8 cellular contexts compared by ENCODE assay signal in genomic region chr6:10695086-10695657, GRCh38. TPM values are rescaled to one million over a fixed set of nuclear protein-coding genes. Genes with fewer than 3 reads are reported as not detected.
DNase-seq lines count a peak whose midpoint lies in the region; ATAC-seq, FAIRE-seq and TF ChIP-seq lines count a peak whose summit lies in the region.

No MANE protein-coding gene starts in this region.

- ATAC-seq in HG03108 (IDR thresholded peaks at IDR 0.05; ENCODE audit: unreplicated experiment) (no peak), HG03354 (IDR thresholded peaks at IDR 0.05; ENCODE audit: poor library complexity, severe bottlenecking, unreplicated experiment) (no peak), HG03025 (IDR thresholded peaks at IDR 0.05; ENCODE audit: low FRiP score, unreplicated experiment) (no peak)

- no peak for TF ChIP-seq RAD21 in H1 (IDR thresholded peaks at IDR 0.05 in 1 of 2, conservative IDR thresholded peaks at IDR 0.05 in 1 of 2; ENCODE audit: low read depth in 2 of 2, low read length in 2 of 2)

- intact Hi-C loops in Caco-2 (cut with micrococcal nuclease; ENCODE audit: unreplicated experiment) = loop anchor here (1.0 to 10.0 kb wide), 5 partner anchors 27 to 184 kb away; partner anchors contain the start of gene TMEM14B

- H2BK5ac ChIP-seq in H1 (ENCODE audit: low read depth, low read length) = peak overlapping the region; percentile 93

- H3K27me3 Mint-ChIP-seq in Caco-2 (ENCODE audit: insufficient read depth, unreplicated experiment) = no peaks in the 10 kb centered on the region

- no peaks in the 10 kb centered on the region for H3K4me1 Mint-ChIP-seq in Caco-2 (ENCODE audit: low read depth, unreplicated experiment)

- no peak overlapping the region for H2BK15ac ChIP-seq in H1 (ENCODE audit: low read length)

- no peak overlapping the region; the same call in 1 of the 2 replicates for H2BK12ac ChIP-seq in H1 (ENCODE audit: low read depth, low read length)

- FAIRE-seq in H1 (lab: Jason Lieb, UNC) = no peak

- no peak overlapping the region for H3K56ac ChIP-seq in H1 (replicated peaks; ENCODE audit: insufficient read length, low read depth, low read length)

- H2BK20ac ChIP-seq in H1 (ENCODE audit: low read length) = no peak overlapping the region

- H3K4me2 ChIP-seq in H1 (ENCODE audit: insufficient read depth in 1 of 2, low read depth in 2 of 2, low read length in 2 of 2) = peak overlapping the region; percentile 63 to 72

- H3K79me1 ChIP-seq in H1 (ENCODE audit: low read depth, low read length) = peaks cover 8% of the 10 kb centered on the region

- H3K27ac ChIP-seq in H1 (ENCODE audit: low read depth, low read length) = peak overlapping the region; percentile 74

- H3K9me3 ChIP-seq in Caco-2 (no peaks in the 10 kb centered on the region), H1 (ENCODE audit: insufficient read depth in 2 of 2, low read depth in 1 of 2, low read length in 1 of 2) (no peaks in the 10 kb centered on the region), neuron (ENCODE audit: low read length) (no peaks in the 10 kb centered on the region)

- DNase-seq in Caco-2 (no peak), NCI-H69 (lab: John Stamatoyannopoulos, UW) (peak; percentile 46), H1 (ENCODE audit: low read depth in 1 of 2, low spot score in 2 of 2) (no peak), GM19238 (ENCODE audit: insufficient read length, low spot score) (no peak)

- CTCF ChIA-PET in Caco-2 (lab: Charles Lee) = interaction anchor here (0.6 to 1.1 kb wide), 7 partner anchors 19 to 128 kb away, joined by 3 to 7 read pairs (median 4); partner anchors contain the start of gene TMEM14C
- CTCF ChIA-PET in H1 (lab: Charles Lee; ENCODE audit: partially characterized antibody) = interaction anchor here (0.7 to 1.7 kb wide), 6 partner anchors 20 to 212 kb away, joined by 3 to 6 read pairs (median 3); no protein-coding TSS in a partner anchor

- TF ChIP-seq POLR2A in H1 (IDR thresholded peaks at IDR 0.05; ENCODE audit: control extremely low read depth in 1 of 2, low read depth in 2 of 2, low read length in 2 of 2) = no peak

- H3K14ac ChIP-seq in H1 (ENCODE audit: insufficient read length) = no peak overlapping the region

- no peaks in the 10 kb centered on the region for H4K20me1 ChIP-seq in H1 (replicated peaks in 1 of 2; ENCODE audit: control insufficient read depth in 1 of 2, insufficient read depth in 2 of 2, low read length in 2 of 2)

- H3K4me1 ChIP-seq in Caco-2 (peaks cover 7% of the 10 kb centered on the region; the same call in 1 of the 2 replicates), H1 (replicated peaks in 1 of 4; ENCODE audit: control insufficient read depth in 3 of 4, insufficient read depth in 4 of 4, low read length in 3 of 4) (peaks cover 0 to 3% (median 0%) of the 10 kb centered on the region in 4 experiments; a peak in 2 of 7 replicates), neuron (ENCODE audit: insufficient read depth, low read length) (peaks cover 18% of the 10 kb centered on the region)

- no peak overlapping the region for H3K23ac ChIP-seq in H1 (ENCODE audit: insufficient read length)

- no peak overlapping the region for H2BK120ac ChIP-seq in H1 (replicated peaks; ENCODE audit: low read depth, low read length)

- TF ChIP-seq EP300 in H1 (IDR thresholded peaks at IDR 0.05; ENCODE audit: borderline replicate concordance in 1 of 2, low read depth in 2 of 2, low read length in 2 of 2) = no peak

- peaks cover 32% of the 10 kb centered on the region for H3K36me3 Mint-ChIP-seq in Caco-2 (ENCODE audit: insufficient read depth, unreplicated experiment)

- H3K27ac Mint-ChIP-seq in Caco-2 (ENCODE audit: unreplicated experiment) = peak overlapping the region; percentile 99

- H2AK5ac ChIP-seq in H1 (ENCODE audit: low read depth, low read length) = no peak overlapping the region

- no peaks in the 10 kb centered on the region for H3K9me3 Mint-ChIP-seq in Caco-2 (ENCODE audit: unreplicated experiment)

- H3K79me2 ChIP-seq in H1 (ENCODE audit: control insufficient read depth in 1 of 2, insufficient read depth in 2 of 2, low read length in 2 of 2) = peaks cover 25 to 64% of the 10 kb centered on the region in 2 experiments

- POLR2A ChIA-PET in Caco-2 (lab: Charles Lee) = interaction anchor here (0.6 to 1.5 kb wide), 16 partner anchors 27 to 1857 kb away, joined by 3 to 21 read pairs (median 5); partner anchors contain the start of genes TMEM14B and TMEM14C
- POLR2A ChIA-PET in H1 (lab: Charles Lee; ENCODE audit: partially characterized antibody) = interaction anchor here (0.7 to 2.0 kb wide), 23 partner anchors 10 to 185 kb away, joined by 3 to 12 read pairs (median 4); partner anchors contain the start of genes GCNT2 and TMEM14C

- TF ChIP-seq CTCF in Caco-2 (IDR thresholded peaks at IDR 0.05; ENCODE audit: insufficient read depth in 1 of 2, low read depth in 1 of 2, low read length in 1 of 2, severe bottlenecking in 1 of 2, unreplicated experiment in 1 of 2) (no peak), H1 (IDR thresholded peaks at IDR 0.05; ENCODE audit: control extremely low read depth in 1 of 3, insufficient read depth in 1 of 3, low read depth in 1 of 3, low read length in 3 of 3) (no peak)

- no peak overlapping the region for H4K91ac ChIP-seq in H1 (replicated peaks; ENCODE audit: insufficient read length, low read length)

- H4K5ac ChIP-seq in H1 (ENCODE audit: insufficient read length, low read depth, low read length) = peak overlapping the region; percentile 57

- no peak overlapping the region for H3K4ac ChIP-seq in H1 (replicated peaks; ENCODE audit: insufficient read length, low read depth, low read length)

- H3K9ac ChIP-seq in H1 (replicated peaks in 1 of 4; ENCODE audit: extremely low read depth in 1 of 4, low read depth in 3 of 4, low read length in 3 of 4) = peak overlapping the region; percentile 65 to 94 (median 90)

- no peak overlapping the region for H3K18ac ChIP-seq in H1 (ENCODE audit: extremely low read depth, low read length)

- TSS peak; percentile 79 for BruUV-seq in Caco-2 (replicated peaks; lab: Mats Ljungman, UMichigan)

- no peaks in the 10 kb centered on the region for H3K36me3 ChIP-seq in Caco-2 (ENCODE audit: control insufficient read depth, insufficient read depth, low read length)
- peaks cover 13 to 29% (median 19%) of the 10 kb centered on the region in 4 experiments for H3K36me3 ChIP-seq in H1 (ENCODE audit: control insufficient read depth in 2 of 4, insufficient read depth in 4 of 4, low read length in 3 of 4)
- peaks cover 24% of the 10 kb centered on the region for H3K36me3 ChIP-seq in neuron (ENCODE audit: insufficient read depth, low read length)

- H3K4me3 ChIP-seq in Caco-2 (ENCODE audit: low read depth, low read length) = peak overlapping the region; percentile 46
- H3K4me3 ChIP-seq in H1 (ENCODE audit: extremely low read depth in 1 of 4, insufficient read depth in 2 of 4, low read depth in 3 of 4, low read length in 4 of 4) = peak overlapping the region; percentile 78 to 97 (median 92)
- H3K4me3 ChIP-seq in neuron (ENCODE audit: low read length) = peak overlapping the region; percentile 87

- peaks cover 6% of the 10 kb centered on the region; the same call in 1 of the 2 replicates for H3K23me2 ChIP-seq in H1 (ENCODE audit: low read depth, low read length)

- no peak overlapping the region for H4K8ac ChIP-seq in H1 (ENCODE audit: extremely low read depth, insufficient read depth, low read length)

- H3K27me3 ChIP-seq in Caco-2 (replicated peaks; ENCODE audit: control insufficient read depth, insufficient read depth, low read length) (no peaks in the 10 kb centered on the region), H1 (replicated peaks in 1 of 4; ENCODE audit: control insufficient read depth in 3 of 4, extremely low read depth in 1 of 4, insufficient read depth in 3 of 4, low read length in 3 of 4) (no peaks in the 10 kb centered on the region), neuron (ENCODE audit: insufficient read depth, low read length) (no peaks in the 10 kb centered on the region)

- 2% methylated on average over 17 of the region's 17 CpGs; no CpG with 5 or more reads in 1 of the 2 experiments for WGBS in H1 (ENCODE audit: extremely low coverage in 1 of 2, insufficient coverage in 1 of 2, insufficient read length in 1 of 2, insufficient replicate concordance in 2 of 2, low coverage in 1 of 2, low lambda C conversion rate in 2 of 2, missing lambda C conversion rate in 1 of 2), 2 experiments

- peak overlapping the region; percentile 86 for H3K4me3 Mint-ChIP-seq in Caco-2 (ENCODE audit: unreplicated experiment)

- H2AFZ ChIP-seq in H1 (ENCODE audit: low read length) (no peak overlapping the region), neuron (ENCODE audit: low read depth, low read length) (peak overlapping the region; percentile 57)

RNA-seq across cellular contexts. Expression of gene PAK1IP1, which starts 0.4 kb away (rescaled TPM):
- total RNA-seq in Caco-2 (2022) = 23.9 and 25.9 TPM in 2 replicates
- total RNA-seq in H1 (2021; fragmentation: NEBNext Ultra II Directional; extraction: Animal tissue kit (Norgen Biotek cat#: 25700)) = 43.6 and 46.4 TPM in 2 replicates
- polyA plus RNA-seq in H1 (2011; rRNA removed) = 13.2 and 19.7 TPM in 2 replicates
- 29.5 TPM for polyA plus RNA-seq in H1 (2011; cell fraction: cytosol; rRNA removed)
- 9.4 TPM for polyA plus RNA-seq in H1 (2011; cell fraction: nucleus; rRNA removed)
- 27.5 to 47.3 TPM (median 30.5 TPM) in 4 replicates for polyA plus RNA-seq in H1 (2012, experiment 1 of 2)
- 4.3 TPM for polyA plus RNA-seq in H1 (2012, experiment 2 of 2)
- 61.5 TPM for polyA plus RNA-seq in H1 (2013, experiment 1 of 2)
- polyA plus RNA-seq in H1 (2013, experiment 2 of 2) = 61.8 TPM
- polyA minus RNA-seq in H1 (2011; rRNA and poly(A)+ RNA removed) = 13.7 and 16.1 TPM in 2 replicates
- 9.0 TPM for polyA minus RNA-seq in H1 (2011; cell fraction: cytosol; rRNA and poly(A)+ RNA removed)
- polyA minus RNA-seq in H1 (2011; cell fraction: nucleus; rRNA and poly(A)+ RNA removed) = 14.9 TPM

RNA-seq across cellular contexts. Expression of gene C6orf52, which starts 0.8 kb away (rescaled TPM):
- total RNA-seq in Caco-2 (2022) = 3.1 and 4.3 TPM in 2 replicates
- total RNA-seq in H1 (2021; fragmentation: NEBNext Ultra II Directional; extraction: Animal tissue kit (Norgen Biotek cat#: 25700)) = 1.1 and 1.5 TPM in 2 replicates
- 1.5 and 3.1 TPM in 2 replicates for polyA plus RNA-seq in H1 (2011; rRNA removed)
- polyA plus RNA-seq in H1 (2011; cell fraction: cytosol; rRNA removed) = 2.4 TPM
- polyA plus RNA-seq in H1 (2011; cell fraction: nucleus; rRNA removed) = 0.78 TPM
- polyA plus RNA-seq in H1 (2012, experiment 1 of 2) = 1.4 to 2.0 TPM (median 1.7 TPM) in 4 replicates
- polyA plus RNA-seq in H1 (2012, experiment 2 of 2) = 1.9 TPM
- 3.5 TPM for polyA plus RNA-seq in H1 (2013, experiment 1 of 2)
- polyA plus RNA-seq in H1 (2013, experiment 2 of 2) = 2.7 TPM
- 0.63 TPM in 1 of 2 replicates, not detected in the other for polyA minus RNA-seq in H1 (2011; rRNA and poly(A)+ RNA removed)
- not detected for polyA minus RNA-seq in H1 (2011; cell fraction: cytosol; rRNA and poly(A)+ RNA removed)
- polyA minus RNA-seq in H1 (2011; cell fraction: nucleus; rRNA and poly(A)+ RNA removed) = not detected

RNA-seq across cellular contexts. Expression of gene TMEM14C, which starts 27.7 kb away (rescaled TPM):
- 116 and 134 TPM in 2 replicates for total RNA-seq in Caco-2 (2022)
- total RNA-seq in H1 (2021; fragmentation: NEBNext Ultra II Directional; extraction: Animal tissue kit (Norgen Biotek cat#: 25700)) = 111 and 116 TPM in 2 replicates
- polyA plus RNA-seq in H1 (2011; rRNA removed) = 125 and 157 TPM in 2 replicates
- 175 TPM for polyA plus RNA-seq in H1 (2011; cell fraction: cytosol; rRNA removed)
- 75.6 TPM for polyA plus RNA-seq in H1 (2011; cell fraction: nucleus; rRNA removed)
- polyA plus RNA-seq in H1 (2012, experiment 1 of 2) = 93.9 to 111 TPM (median 106 TPM) in 4 replicates
- polyA plus RNA-seq in H1 (2012, experiment 2 of 2) = 161 TPM
- polyA plus RNA-seq in H1 (2013, experiment 1 of 2) = 215 TPM
- polyA plus RNA-seq in H1 (2013, experiment 2 of 2) = 248 TPM
- polyA minus RNA-seq in H1 (2011; rRNA and poly(A)+ RNA removed) = 62.0 and 73.1 TPM in 2 replicates
- polyA minus RNA-seq in H1 (2011; cell fraction: cytosol; rRNA and poly(A)+ RNA removed) = 37.1 TPM
- 34.3 TPM for polyA minus RNA-seq in H1 (2011; cell fraction: nucleus; rRNA and poly(A)+ RNA removed)

RNA-seq across cellular contexts. Expression of gene TMEM14B, which starts 52.4 kb away (rescaled TPM):
- 104 and 105 TPM in 2 replicates for total RNA-seq in Caco-2 (2022)
- 83.8 and 84.6 TPM in 2 replicates for total RNA-seq in H1 (2021; fragmentation: NEBNext Ultra II Directional; extraction: Animal tissue kit (Norgen Biotek cat#: 25700))
- 74.4 and 109 TPM in 2 replicates for polyA plus RNA-seq in H1 (2011; rRNA removed)
- 123 TPM for polyA plus RNA-seq in H1 (2011; cell fraction: cytosol; rRNA removed)
- polyA plus RNA-seq in H1 (2011; cell fraction: nucleus; rRNA removed) = 33.9 TPM
- 58.9 to 78.5 TPM (median 65.4 TPM) in 4 replicates for polyA plus RNA-seq in H1 (2012, experiment 1 of 2)
- 74.5 TPM for polyA plus RNA-seq in H1 (2012, experiment 2 of 2)
- polyA plus RNA-seq in H1 (2013, experiment 1 of 2) = 128 TPM
- 143 TPM for polyA plus RNA-seq in H1 (2013, experiment 2 of 2)
- 41.8 and 44.3 TPM in 2 replicates for polyA minus RNA-seq in H1 (2011; rRNA and poly(A)+ RNA removed)
- 20.8 TPM for polyA minus RNA-seq in H1 (2011; cell fraction: cytosol; rRNA and poly(A)+ RNA removed)
- 51.4 TPM for polyA minus RNA-seq in H1 (2011; cell fraction: nucleus; rRNA and poly(A)+ RNA removed)
